ENCODE assay signal across 39 cellular contexts in the genomic region with DNA sequence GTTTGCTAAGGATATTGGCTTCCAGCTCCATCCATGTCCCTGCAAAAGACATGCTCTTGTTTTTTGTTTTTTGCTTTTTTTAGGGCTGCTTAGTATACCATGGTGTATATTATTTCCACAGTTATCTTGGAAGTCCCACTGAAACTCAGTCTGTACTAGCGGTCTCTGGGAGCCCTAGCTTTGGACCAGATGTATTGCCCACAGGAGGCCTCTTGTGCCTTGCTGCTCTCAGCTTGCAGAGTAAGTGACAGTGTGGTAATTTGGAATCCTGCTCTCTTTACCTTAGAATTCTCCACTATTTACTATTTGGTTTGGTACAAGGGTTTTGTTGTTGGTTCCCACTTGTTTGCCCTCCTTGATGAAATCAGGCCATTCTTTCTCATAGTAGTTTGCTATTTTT.
"Had no signal": no experiment of that assay in that cellular context is flagged by ENCODE, and none has a peak within 500 bp of the region (broad histone marks: within the 10 kb centered on the region; RNA-seq: fewer than 3 reads in every experiment).

No MANE protein-coding gene starts in this region.

- H3K27ac Mint-ChIP-seq: activated CD4-positive, alpha-beta T cell treated with anti-CD3 and anti-CD28 coated beads, Interleukin-2, amount 10 ng/mL, durations not matched to agents 24 days and 14 days; activated CD8-positive, alpha-beta T cell treated with anti-CD3 and anti-CD28 coated beads, Interleukin-2, amount 10 ng/mL, durations not matched to agents 7 days and 5 days; activated naive CD4-positive, alpha-beta T cell treated with anti-CD3 and anti-CD28 coated beads, Interleukin-2, amount 10 ng/mL, durations not matched to agents 7 days and 5 days; activated naive CD8-positive, alpha-beta T cell; activated naive CD8-positive, alpha-beta T cell treated with anti-CD3 and anti-CD28 coated beads, Interleukin-2, amount 50 U/mL, for 24 hours; activated T-helper 1 cell treated with anti-CD3 and anti-CD28 coated beads, Interleukin-12 subunit alpha, Interleukin-12 subunit beta, Interleukin-2, Interleukin-4 antibody, amounts not matched to agents 30 ng/mL and 10 ng/mL and 1 ng/mL, durations not matched to agents 14 hours and 24 hours and 36 hours; brain had no signal

- H3K4me1 ChIP-seq: Peyer's patch had no signal

- DNase-seq: activated CD4-positive, alpha-beta T cell treated with anti-CD3 and anti-CD28 coated beads, Interleukin-2, amount 10 ng/mL, durations not matched to agents 24 days and 14 days; activated CD4-positive, alpha-beta T cell treated with anti-CD3 and anti-CD28 coated beads, Interleukin-2, amount 50 U/mL, for 4 hours; activated CD8-positive, alpha-beta memory T cell treated with anti-CD3 and anti-CD28 coated beads, Interleukin-2, amount 50 U/mL, for 4 hours; activated CD8-positive, alpha-beta T cell treated with anti-CD3 and anti-CD28 coated beads, Interleukin-2, amount 10 ng/mL, durations not matched to agents 7 days and 5 days; activated gamma-delta T cell treated with Interleukin-2 at 50 U/mL for 16 hours; activated naive CD4-positive, alpha-beta T cell treated with anti-CD3 and anti-CD28 coated beads, Interleukin-2, amount 10 ng/mL, durations not matched to agents 7 days and 5 days; activated naive CD8-positive, alpha-beta T cell treated with anti-CD3 and anti-CD28 coated beads, Interleukin-2, amount 50 U/mL, for 24 hours; activated T-cell treated with anti-CD3 and anti-CD28 coated beads for 4 hours; activated T-cell treated with anti-CD3 and anti-CD28 coated beads, Interleukin-2, amount 50 U/mL, for 4 hours; anterior cingulate cortex; caudate nucleus; cerebellar nuclear complex; MG63; NCI-H1048; NCI-H1105 treated with DMSO at 0.1 percent for 48 hours; NCI-H1436; NCI-H1694; NCI-H1930; NCI-H2081 treated with DMSO at 0.1 percent for 48 hours; NCI-H2171 treated with DMSO at 0.1 percent for 48 hours; NCI-H2227 treated with DMSO at 0.1 percent for 48 hours; NCI-H446; NCI-H510A treated with DMSO at 0.1 percent for 48 hours; NK-92 treated with Interleukin-12 subunit alpha and Interleukin-12 subunit beta, amount 100 ng/mL, for 24 hours; PC-3; Peyer's patch; SIG-M5; SW 1271; T-helper 1 cell; T-helper 2 cell; T-helper 9 cell; WERI-Rb-1 had no signal

- ATAC-seq: activated CD8-positive, alpha-beta T cell treated with anti-CD3 and anti-CD28 coated beads, Interleukin-2, amount 10 ng/mL, durations not matched to agents 7 days and 5 days; activated naive CD8-positive, alpha-beta T cell treated with anti-CD3 and anti-CD28 coated beads, Interleukin-2, amount 50 U/mL, for 24 hours; activated T-cell treated with anti-CD3 and anti-CD28 coated beads, Interleukin-2, amount 50 U/mL, for 4 hours; PC-3; Right ventricle myocardium inferior; SK-N-SH treated with all-trans-retinoic acid at 6 μM for 48 hours had no signal

- H3K9me3 ChIP-seq: MG63, Peyer's patch had no signal

- H3K27ac ChIP-seq: KMS-11, Peyer's patch, RWPE1, WERI-Rb-1 had no signal

- H3K36me3 ChIP-seq: MG63, Peyer's patch, WERI-Rb-1 had no signal

- H3K4me2 ChIP-seq: KMS-11 had no signal

- H3K4me1 Mint-ChIP-seq: activated CD4-positive, alpha-beta T cell treated with anti-CD3 and anti-CD28 coated beads, Interleukin-2, amount 10 ng/mL, durations not matched to agents 24 days and 14 days; activated naive CD4-positive, alpha-beta T cell treated with anti-CD3 and anti-CD28 coated beads, Interleukin-2, amount 10 ng/mL, durations not matched to agents 7 days and 5 days; activated naive CD8-positive, alpha-beta T cell treated with anti-CD3 and anti-CD28 coated beads, Interleukin-2, amount 50 U/mL, for 24 hours; brain had no signal

- H3K4me3 ChIP-seq: MG63, Peyer's patch had no signal

- H3K27me3 Mint-ChIP-seq: activated CD4-positive, alpha-beta T cell treated with anti-CD3 and anti-CD28 coated beads, Interleukin-2, amount 10 ng/mL, durations not matched to agents 24 days and 14 days; activated naive CD4-positive, alpha-beta T cell treated with anti-CD3 and anti-CD28 coated beads, Interleukin-2, amount 10 ng/mL, durations not matched to agents 7 days and 5 days; activated naive CD8-positive, alpha-beta T cell; activated naive CD8-positive, alpha-beta T cell treated with anti-CD3 and anti-CD28 coated beads, Interleukin-2, amount 50 U/mL, for 24 hours; brain had no signal

- H3K36me3 Mint-ChIP-seq: activated naive CD4-positive, alpha-beta T cell treated with anti-CD3 and anti-CD28 coated beads, Interleukin-2, amount 10 ng/mL, durations not matched to agents 7 days and 5 days; activated naive CD8-positive, alpha-beta T cell; brain had no signal

- H3K9me3 Mint-ChIP-seq: activated CD4-positive, alpha-beta T cell treated with anti-CD3 and anti-CD28 coated beads, Interleukin-2, amount 10 ng/mL, durations not matched to agents 24 days and 14 days; activated naive CD4-positive, alpha-beta T cell treated with anti-CD3 and anti-CD28 coated beads, Interleukin-2, amount 10 ng/mL, durations not matched to agents 7 days and 5 days; brain had no signal

- H3K27me3 ChIP-seq: MG63, Peyer's patch had no signal

- H3K9ac ChIP-seq: KMS-11 had no signal

- H3K4me3 Mint-ChIP-seq: activated CD4-positive, alpha-beta T cell treated with anti-CD3 and anti-CD28 coated beads, Interleukin-2, amount 10 ng/mL, durations not matched to agents 24 days and 14 days; activated CD8-positive, alpha-beta T cell treated with anti-CD3 and anti-CD28 coated beads, Interleukin-2, amount 10 ng/mL, durations not matched to agents 7 days and 5 days; activated naive CD4-positive, alpha-beta T cell treated with anti-CD3 and anti-CD28 coated beads, Interleukin-2, amount 10 ng/mL, durations not matched to agents 7 days and 5 days; activated naive CD8-positive, alpha-beta T cell; activated naive CD8-positive, alpha-beta T cell treated with anti-CD3 and anti-CD28 coated beads, Interleukin-2, amount 50 U/mL, for 24 hours; activated T-cell treated with anti-CD3 and anti-CD28 coated beads, Interleukin-2, amount 50 U/mL, for 4 hours; activated T-helper 1 cell treated with anti-CD3 and anti-CD28 coated beads, Interleukin-12 subunit alpha, Interleukin-12 subunit beta, Interleukin-2, Interleukin-4 antibody, amounts not matched to agents 30 ng/mL and 10 ng/mL and 1 ng/mL, durations not matched to agents 14 hours and 24 hours and 36 hours; brain had no signal
